9 cellular contexts compared by ENCODE assay signal in the genomic region with DNA sequence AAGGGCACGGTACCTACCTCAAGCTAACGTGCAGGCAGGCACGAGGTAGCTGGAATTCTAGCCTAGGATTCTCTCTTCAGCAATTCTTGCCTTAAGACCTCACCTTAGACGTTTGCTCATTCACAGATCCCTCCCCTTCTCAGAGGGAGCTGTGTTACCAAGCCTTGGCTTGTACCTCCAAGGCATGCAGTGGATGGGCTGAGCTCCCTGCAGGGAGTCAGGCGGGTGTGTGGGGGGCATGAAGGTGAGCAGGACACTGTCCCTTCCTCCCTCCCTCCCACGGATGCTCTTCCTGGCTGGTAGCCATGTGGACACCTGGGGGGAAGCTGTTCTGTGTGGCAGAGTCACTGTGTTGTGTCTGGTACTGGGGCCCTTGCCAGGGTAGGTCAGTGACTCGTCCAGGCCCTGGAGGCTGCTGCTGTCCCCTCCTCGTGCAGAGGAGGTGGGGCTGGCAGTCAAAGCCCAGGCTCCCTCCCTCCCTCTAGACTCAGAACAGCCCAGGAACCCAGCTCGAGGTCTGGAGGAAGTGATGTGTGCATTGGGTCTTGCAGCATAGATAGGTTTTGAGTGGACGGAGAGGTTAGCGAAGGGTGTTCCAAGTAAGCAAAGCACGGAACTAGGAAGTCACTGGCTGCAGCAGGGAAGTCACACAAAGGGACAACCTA.
A peak's percentile ranks its signal among the peaks of the same experiment; 100 is the strongest.
DNase-seq lines count a peak whose midpoint lies in the region; ATAC-seq and TF ChIP-seq lines count a peak whose summit lies in the region.
"Had no signal": no experiment of that assay in that cellular context is flagged by ENCODE, and none has a peak within 500 bp of the region (broad histone marks: within the 10 kb centered on the region; RNA-seq: fewer than 3 reads in every experiment).

No MANE protein-coding gene starts in this region.

- no peaks in the 10 kb centered on the region for H3K27me3 Mint-ChIP-seq in activated naive CD8-positive, alpha-beta T cell treated with anti-CD3 and anti-CD28 coated beads, Interleukin-2, amount 50 U/mL, for 24 hours
- no peaks in the 10 kb centered on the region for H3K27me3 Mint-ChIP-seq in activated naive CD8-positive, alpha-beta T cell treated with anti-CD3 and anti-CD28 coated beads for 36 hours

- no peak for TF ChIP-seq POLR2A in uterus (IDR thresholded peaks at IDR 0.05)

- no peak for TF ChIP-seq CTCF in uterus (IDR thresholded peaks at IDR 0.05)

- peaks cover 6% of the 10 kb centered on the region for H3K4me1 Mint-ChIP-seq in activated naive CD8-positive, alpha-beta T cell treated with anti-CD3 and anti-CD28 coated beads, Interleukin-2, amount 50 U/mL, for 24 hours
- no peaks in the 10 kb centered on the region for H3K4me1 Mint-ChIP-seq in activated naive CD8-positive, alpha-beta T cell treated with anti-CD3 and anti-CD28 coated beads for 36 hours

- intact Hi-C loops in aorta (cut with DNase I), result no loop called here
- intact Hi-C loops in uterus (cut with DNase I; ENCODE audit: low total_unique reads), result no loop called here

- no peak for DNase-seq in activated naive CD8-positive, alpha-beta T cell treated with anti-CD3 and anti-CD28 coated beads, Interleukin-2, amount 50 U/mL, for 24 hours
- no peak for DNase-seq in activated naive CD8-positive, alpha-beta T cell treated with anti-CD3 and anti-CD28 coated beads for 36 hours
- peak; percentile 4 for DNase-seq in adipocyte (ENCODE audit: low read depth)
- peak; percentile 47 for DNase-seq in left kidney (ENCODE audit: low read depth, low spot score)
- DNase-seq in aorta, result peak; percentile 57 to 64
- DNase-seq in uterus, result no peak
- DNase-seq: NCI-H2029 had no signal

- 47 to 52% methylated on average over 12 of the region's 12 CpGs for WGBS in aorta, 2 donors

- H3K9me3 Mint-ChIP-seq in activated naive CD8-positive, alpha-beta T cell treated with anti-CD3 and anti-CD28 coated beads, Interleukin-2, amount 50 U/mL, for 24 hours, result no peaks in the 10 kb centered on the region
- H3K9me3 Mint-ChIP-seq in activated naive CD8-positive, alpha-beta T cell treated with anti-CD3 and anti-CD28 coated beads for 36 hours, result no peaks in the 10 kb centered on the region

- no peak overlapping the region for H3K4me3 Mint-ChIP-seq in activated naive CD8-positive, alpha-beta T cell treated with anti-CD3 and anti-CD28 coated beads, Interleukin-2, amount 50 U/mL, for 24 hours
- H3K4me3 Mint-ChIP-seq in activated naive CD8-positive, alpha-beta T cell treated with anti-CD3 and anti-CD28 coated beads for 36 hours, result no peak overlapping the region

- H3K36me3 ChIP-seq in adipocyte (ENCODE audit: control insufficient read depth, insufficient read depth, low read length, severe bottlenecking) (no peaks in the 10 kb centered on the region), aorta (ENCODE audit: control insufficient read depth in 1 of 2, insufficient read depth in 2 of 2, low read length in 1 of 2) (no peaks in the 10 kb centered on the region), uterus (no peaks in the 10 kb centered on the region)

- no peaks in the 10 kb centered on the region for H3K9me3 ChIP-seq in adipocyte (ENCODE audit: control insufficient read depth, low read length)
- H3K9me3 ChIP-seq in aorta (ENCODE audit: control insufficient read depth, low read length), result no peaks in the 10 kb centered on the region
- H3K9me3 ChIP-seq in uterus, result no peaks in the 10 kb centered on the region

- ATAC-seq in activated naive CD8-positive, alpha-beta T cell treated with anti-CD3 and anti-CD28 coated beads, Interleukin-2, amount 50 U/mL, for 24 hours, result peak; percentile 22
- peak; percentile 42 for ATAC-seq in aorta (ENCODE audit: low FRiP score)
- no peak for ATAC-seq in HG02798 (IDR thresholded peaks at IDR 0.05; ENCODE audit: poor library complexity, unreplicated experiment)
- no peak for ATAC-seq in GM19023 (IDR thresholded peaks at IDR 0.05; ENCODE audit: unreplicated experiment)

- no peak overlapping the region for H3K27ac ChIP-seq in aorta (ENCODE audit: low read depth in 1 of 2, low read length in 2 of 2)
- no peak overlapping the region for H3K27ac ChIP-seq in uterus

- H3K4me1 ChIP-seq in adipocyte (ENCODE audit: control insufficient read depth, insufficient read depth, low read length), result no peaks in the 10 kb centered on the region
- H3K4me1 ChIP-seq in aorta (ENCODE audit: control insufficient read depth in 1 of 2, insufficient read depth in 2 of 2, low read length in 2 of 2), result no peaks in the 10 kb centered on the region
- no peaks in the 10 kb centered on the region for H3K4me1 ChIP-seq in uterus

- H3K27me3 ChIP-seq in adipocyte (replicated peaks; ENCODE audit: control insufficient read depth, insufficient read depth, low read length) (no peaks in the 10 kb centered on the region), aorta (ENCODE audit: control insufficient read depth in 1 of 2, insufficient read depth in 2 of 2, low read length in 1 of 2) (no peaks in the 10 kb centered on the region), uterus (no peaks in the 10 kb centered on the region)

- H3K4me3 ChIP-seq in adipocyte (ENCODE audit: low read length) (no peak overlapping the region), aorta (ENCODE audit: low read length in 2 of 2) (no peak overlapping the region), uterus (no peak overlapping the region)

- H3K27ac Mint-ChIP-seq in activated naive CD8-positive, alpha-beta T cell treated with anti-CD3 and anti-CD28 coated beads, Interleukin-2, amount 50 U/mL, for 24 hours, result no peak overlapping the region
- no peak overlapping the region for H3K27ac Mint-ChIP-seq in activated naive CD8-positive, alpha-beta T cell treated with anti-CD3 and anti-CD28 coated beads for 36 hours

- no peak overlapping the region for H3K9ac ChIP-seq in adipocyte (ENCODE audit: low read length)

- peaks cover 5% of the 10 kb centered on the region for H3K36me3 Mint-ChIP-seq in activated naive CD8-positive, alpha-beta T cell treated with anti-CD3 and anti-CD28 coated beads, Interleukin-2, amount 50 U/mL, for 24 hours (ENCODE audit: low read depth)
- H3K36me3 Mint-ChIP-seq in activated naive CD8-positive, alpha-beta T cell treated with anti-CD3 and anti-CD28 coated beads for 36 hours, result peaks cover 11% of the 10 kb centered on the region

Comparison
In these comparisons a context has a peak if more than half of its experiments do, and no peak if none do; other contexts are left out.
1. ATAC-seq: peak in activated naive CD8-positive, alpha-beta T cell treated with anti-CD3 and anti-CD28 coated beads, Interleukin-2, amount 50 U/mL, for 24 hours (single experiment) and aorta (single experiment); none in HG02798 (single experiment) and GM19023 (single experiment).
2. DNase-seq: peak in adipocyte (single experiment), left kidney (single experiment) and aorta (2 of 2); none in activated naive CD8-positive, alpha-beta T cell treated with anti-CD3 and anti-CD28 coated beads, Interleukin-2, amount 50 U/mL, for 24 hours (single experiment), activated naive CD8-positive, alpha-beta T cell treated with anti-CD3 and anti-CD28 coated beads for 36 hours (single experiment) and uterus (0 of 2).